11 cellular contexts compared by ENCODE assay signal in the genomic region with DNA sequence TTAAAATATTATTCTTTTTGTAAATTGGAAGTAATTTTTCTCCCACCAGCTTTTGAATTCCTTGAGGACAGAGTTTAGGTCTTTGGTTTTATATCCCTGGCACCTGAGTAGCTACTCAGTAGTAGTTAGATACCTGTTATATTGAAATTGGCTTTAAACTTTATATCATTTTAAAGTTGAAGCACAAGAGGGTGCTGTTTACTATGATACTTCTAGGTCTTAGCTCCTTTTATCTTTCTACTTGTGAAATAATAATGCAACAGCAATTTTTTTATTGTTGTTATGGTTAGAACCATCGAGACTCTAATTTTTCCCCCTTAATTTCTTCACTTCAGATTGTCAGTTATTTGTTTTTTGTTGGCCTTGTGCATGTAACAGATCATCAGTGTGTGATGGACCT. TPM values are rescaled to one million over a fixed set of nuclear protein-coding genes. Genes with fewer than 3 reads are reported as not detected.
DNase-seq lines count a peak whose midpoint lies in the region; ATAC-seq, FAIRE-seq and TF ChIP-seq lines count a peak whose summit lies in the region.
"Had no signal": no experiment of that assay in that cellular context is flagged by ENCODE, and none has a peak within 500 bp of the region (broad histone marks: within the 10 kb centered on the region; RNA-seq: fewer than 3 reads in every experiment).

No MANE protein-coding gene starts in this region.

- POLR2A ChIA-PET in GM12878 (lab: Charles Lee) = no interaction called here

- TF ChIP-seq CTCF in MM.1S (IDR thresholded peaks at IDR 0.05; ENCODE audit: low read length) (peak; percentile 26), GM12878 (IDR thresholded peaks at IDR 0.05 in 2 of 3, conservative IDR thresholded peaks at IDR 0.05 in 1 of 3; ENCODE audit: control insufficient read depth in 2 of 3, extremely low read depth in 1 of 3, insufficient read depth in 1 of 3, low read depth in 3 of 3, low read length in 3 of 3) (no peak; a peak in 1 of 6 replicates)

- no peaks in the 10 kb centered on the region for H3K9me2 ChIP-seq in MM.1S (replicated peaks; ENCODE audit: insufficient read depth, low read length)

- H3K4me3 ChIP-seq in MM.1S (ENCODE audit: low read length) (no peak overlapping the region), GM12878 (no peak overlapping the region), mesenchymal stem cell (ENCODE audit: insufficient read depth in 1 of 2, low read depth in 1 of 2, low read length in 2 of 2) (no peak overlapping the region)
- H3K4me3 ChIP-seq: right atrium auricular region had no signal

- H2BK15ac ChIP-seq in mesenchymal stem cell (ENCODE audit: low read depth, poor library complexity, severe bottlenecking) = no peak overlapping the region

- no TSS peak for BruUV-seq in GM12878 (replicated peaks; lab: Mats Ljungman, UMichigan)

- peak; percentile 15; the same call in 1 of the 2 replicates for TF ChIP-seq RAD21 in GM12878 (IDR thresholded peaks at IDR 0.05; ENCODE audit: insufficient read depth, low read depth, low read length)

- no peak for FAIRE-seq in GM12878 (lab: Jason Lieb, UNC)

- no peak overlapping the region for H3K4me2 ChIP-seq in MM.1S (ENCODE audit: low read depth, low read length)
- no peak overlapping the region for H3K4me2 ChIP-seq in GM12878 (ENCODE audit: control insufficient read depth, insufficient read depth)
- no peak overlapping the region for H3K4me2 ChIP-seq in mesenchymal stem cell (ENCODE audit: low read length, poor library complexity, severe bottlenecking)

- H3K36me3 ChIP-seq in MM.1S (replicated peaks; ENCODE audit: insufficient read depth, low read length) = no peaks in the 10 kb centered on the region
- no peaks in the 10 kb centered on the region; a peak in 1 of 4 replicates for H3K36me3 ChIP-seq in GM12878 (ENCODE audit: control insufficient read depth in 2 of 2, insufficient read depth in 2 of 2, low read length in 1 of 2)
- H3K36me3 ChIP-seq in mesenchymal stem cell (ENCODE audit: control insufficient read depth in 1 of 2, insufficient read depth in 2 of 2, low read depth in 1 of 2, low read length in 2 of 2) = peaks cover 4 to 31% of the 10 kb centered on the region in 2 experiments
- H3K36me3 ChIP-seq: right atrium auricular region had no signal

- intact Hi-C loops in GM12878 (cut with micrococcal nuclease; ENCODE audit: unreplicated experiment) = loop anchor here (2.0 kb wide), 1 partner anchor 181 kb away; no protein-coding TSS in a partner anchor

- H3K27ac ChIP-seq in MM.1S (ENCODE audit: low read length) (no peak overlapping the region), GM12878 (ENCODE audit: control insufficient read depth, insufficient read depth) (no peak overlapping the region), mesenchymal stem cell (ENCODE audit: low read length, poor library complexity, severe bottlenecking) (no peak overlapping the region)
- H3K27ac ChIP-seq: right atrium auricular region had no signal

- H3K9ac ChIP-seq in MM.1S (ENCODE audit: low read length) (no peak overlapping the region), GM12878 (ENCODE audit: control insufficient read depth, insufficient read depth, low read length) (no peak overlapping the region), mesenchymal stem cell (ENCODE audit: low read length) (peak overlapping the region; percentile 56)

- ATAC-seq in GM12878 (no peak), GM19324 (IDR thresholded peaks at IDR 0.05; ENCODE audit: low FRiP score, unreplicated experiment) (no peak), GM18520 (IDR thresholded peaks at IDR 0.05; ENCODE audit: unreplicated experiment) (no peak), GM21737 (IDR thresholded peaks at IDR 0.05; ENCODE audit: unreplicated experiment) (no peak)
- ATAC-seq: stimulated activated naive B cell treated with anti-CD40 and anti-IgM and Interleukin-4, amounts not matched to agents 10 μg/mL and 1 μg/mL and 100 μg/mL, for 72 hours had no signal

- no peak overlapping the region for H2AK5ac ChIP-seq in mesenchymal stem cell (ENCODE audit: low read length, severe bottlenecking)

- CTCF ChIA-PET in GM12878 (lab: Yijun Ruan, JAX) = interaction anchor here (1.0 to 1.3 kb wide), 4 partner anchors 16 to 579 kb away, joined by 3 to 8 read pairs (median 4); no protein-coding TSS in a partner anchor

- no peaks in the 10 kb centered on the region for H3K79me2 ChIP-seq in MM.1S (ENCODE audit: low read length)
- no peaks in the 10 kb centered on the region; the same call in 1 of the 2 replicates for H3K79me2 ChIP-seq in GM12878 (ENCODE audit: control insufficient read depth, insufficient read depth, low read length)

- RAD21 ChIA-PET in GM12878 (lab: Charles Lee; ENCODE audit: unreplicated experiment) = interaction anchor here (1.0 to 1.4 kb wide), 2 partner anchors 147 to 182 kb away, joined by 3 to 4 read pairs; no protein-coding TSS in a partner anchor

- no peak for TF ChIP-seq EP300 in GM12878 (IDR thresholded peaks at IDR 0.05; ENCODE audit: borderline replicate concordance in 1 of 2, control insufficient read depth in 1 of 2, low read depth in 2 of 2, low read length in 2 of 2)

- H2BK120ac ChIP-seq in mesenchymal stem cell (ENCODE audit: low read depth, low read length) = no peak overlapping the region

- H3F3A ChIP-seq in MM.1S (ENCODE audit: insufficient read depth, low read length) = no peaks in the 10 kb centered on the region

- H4K8ac ChIP-seq in mesenchymal stem cell (ENCODE audit: low read length) = no peak overlapping the region

- no peak overlapping the region for H3K4ac ChIP-seq in mesenchymal stem cell (ENCODE audit: low read depth in 1 of 2, low read length in 2 of 2)

- H3K18ac ChIP-seq in mesenchymal stem cell (ENCODE audit: low read depth in 1 of 2, low read length in 2 of 2) = no peak overlapping the region

- SMC1A ChIA-PET in GM12878 (lab: Charles Lee; ENCODE audit: uncharacterized antibody, unreplicated experiment) = interaction anchor here (0.8 to 1.3 kb wide), 3 partner anchors 145 to 253 kb away, joined by 3 read pairs; no protein-coding TSS in a partner anchor

- no peak overlapping the region for H4K91ac ChIP-seq in mesenchymal stem cell (ENCODE audit: low read length)

- no peak for TF ChIP-seq POLR2A in GM12878 (IDR thresholded peaks at IDR 0.05; ENCODE audit: low read depth, low read length)

- peaks cover 10% of the 10 kb centered on the region for H3K79me1 ChIP-seq in mesenchymal stem cell (replicated peaks; ENCODE audit: low read length, poor library complexity, severe bottlenecking)

- WGBS in GM12878 (ENCODE audit: insufficient coverage, insufficient replicate concordance, low lambda C conversion rate, missing lambda C conversion rate) = 63% methylated on average over 1 of the region's 1 CpG
- no CpG with 5 or more reads among the region's 1 CpG for WGBS in mesenchymal stem cell

- H3K4me1 ChIP-seq in MM.1S (ENCODE audit: low read length) (no peaks in the 10 kb centered on the region), GM12878 (ENCODE audit: control insufficient read depth, insufficient read depth, low read length) (no peaks in the 10 kb centered on the region), mesenchymal stem cell (ENCODE audit: control insufficient read depth, insufficient read depth, low read depth, low read length) (no peaks in the 10 kb centered on the region)
- H3K4me1 ChIP-seq: right atrium auricular region had no signal

- DNase-seq in DMS53 (lab: John Stamatoyannopoulos, UW) (peak; percentile 35), MM.1S (no peak), GM12878 (ENCODE audit: low read depth, low spot score) (no peak), mesenchymal stem cell (no peak), hypothalamus (lab: John Stamatoyannopoulos, UW) (no peak)
- DNase-seq: activated naive CD8-positive, alpha-beta T cell treated with anti-CD3 and anti-CD28 coated beads for 36 hours; stimulated activated naive B cell treated with anti-CD40 and anti-IgM and Interleukin-4, amounts not matched to agents 10 μg/mL and 1 μg/mL and 100 μg/mL, for 72 hours had no signal

- in situ Hi-C loops in GM12878 (cut with MboI) = no loop called here

- no peak overlapping the region for H3K14ac ChIP-seq in mesenchymal stem cell (ENCODE audit: low read length in 2 of 2)

- H3K23ac ChIP-seq in mesenchymal stem cell (ENCODE audit: low read length in 2 of 2) = no peak overlapping the region

- H2AFZ ChIP-seq in MM.1S (ENCODE audit: low read length) = no peak overlapping the region
- no peak overlapping the region for H2AFZ ChIP-seq in GM12878 (ENCODE audit: control insufficient read depth, low read depth, low read length)
- H2AFZ ChIP-seq in mesenchymal stem cell (ENCODE audit: low read depth, low read length) = no peak overlapping the region

- H2BK5ac ChIP-seq in mesenchymal stem cell (ENCODE audit: low read depth, low read length, poor library complexity, severe bottlenecking) = no peak overlapping the region

- H4K20me1 ChIP-seq in MM.1S (ENCODE audit: insufficient read depth, low read length) (no peaks in the 10 kb centered on the region), GM12878 (ENCODE audit: control insufficient read depth, insufficient read depth) (no peaks in the 10 kb centered on the region)

- H3K27me3 ChIP-seq in MM.1S (replicated peaks; ENCODE audit: insufficient read depth, low read length) (no peaks in the 10 kb centered on the region), GM12878 (replicated peaks in 1 of 2; ENCODE audit: control insufficient read depth in 2 of 2, insufficient read depth in 2 of 2, low read length in 1 of 2) (no peaks in the 10 kb centered on the region), mesenchymal stem cell (ENCODE audit: control insufficient read depth in 1 of 2, insufficient read depth in 1 of 2, low read length in 2 of 2) (no peaks in the 10 kb centered on the region)
- H3K27me3 ChIP-seq: right atrium auricular region had no signal

- no peaks in the 10 kb centered on the region for H3K9me3 ChIP-seq in MM.1S (replicated peaks; ENCODE audit: insufficient read depth, low read length)
- no peaks in the 10 kb centered on the region; the same call in 2 of the 3 replicates for H3K9me3 ChIP-seq in GM12878 (replicated peaks; ENCODE audit: control insufficient read depth, insufficient read depth, low read length)
- H3K9me3 ChIP-seq in mesenchymal stem cell (ENCODE audit: control insufficient read depth, low read length) = no peaks in the 10 kb centered on the region
- H3K9me3 ChIP-seq: right atrium auricular region had no signal

- H2BK12ac ChIP-seq in mesenchymal stem cell (ENCODE audit: low read length in 2 of 2) = no peak overlapping the region

RNA-seq across cellular contexts. Expression of gene AP3S1, which starts 46.3 kb away (rescaled TPM):
- total RNA-seq in GM12878 (2013; cell fraction: nucleolus; rRNA removed) = 61.1 and 67.3 TPM in 2 replicates
- 37.1 and 53.6 TPM in 2 replicates for total RNA-seq in GM12878 (2014; rRNA removed)
- total RNA-seq in GM12878 (2014; rRNA removed; fragmentation: Illumina TruSeq; extraction: Trizol) = 62.5 and 73.3 TPM in 2 replicates
- total RNA-seq in GM12878 (2021) = 45.6 and 57.4 TPM in 2 replicates
- polyA plus RNA-seq in GM12878 (2011; ENCODE audit: low read depth) = 148 TPM
- polyA plus RNA-seq in GM12878 (2011; rRNA removed) = 137 and 319 TPM in 2 replicates
- polyA plus RNA-seq in GM12878 (2011; cell fraction: cytosol; rRNA removed) = 23.7 and 33.5 TPM in 2 replicates
- polyA plus RNA-seq in GM12878 (2011; cell fraction: nucleus; rRNA removed) = 24.0 and 25.8 TPM in 2 replicates
- 216 and 265 TPM in 2 replicates for polyA plus RNA-seq in GM12878 (2012)
- 78.4 and 128 TPM in 2 replicates for polyA plus RNA-seq in GM12878 (2014; fragmentation: Illumina TruSeq; extraction: Trizol)
- 10 to 100 TPM; 36.4 to 48.5 TPM for polyA plus RNA-seq in GM12878 (2014; fragmentation: Nextera tagmentation; extraction: Ambion mirVana)
- polyA plus RNA-seq in GM12878 (2014; rRNA removed) = 48.6 and 61.7 TPM in 2 replicates
- 100 to 1,000 TPM; 103 to 104 TPM for polyA plus RNA-seq in GM12878 (2016; fragmentation: Nextera tagmentation; extraction: Ambion mirVana)
- polyA minus RNA-seq in GM12878 (2011; rRNA and poly(A)+ RNA removed) = 33.3 and 33.7 TPM in 2 replicates
- 19.3 and 19.4 TPM in 2 replicates for polyA minus RNA-seq in GM12878 (2011; cell fraction: cytosol; rRNA and poly(A)+ RNA removed)
- polyA minus RNA-seq in GM12878 (2011; cell fraction: nucleus; rRNA and poly(A)+ RNA removed) = 19.9 and 23.6 TPM in 2 replicates
- polyA plus RNA-seq in mesenchymal stem cell (2013, experiment 1 of 2) = 72.2 TPM
- 79.1 TPM for polyA plus RNA-seq in mesenchymal stem cell (2013, experiment 2 of 2)

RNA-seq across cellular contexts. Expression of gene ATG12, which starts 46.7 kb away (rescaled TPM):
- 114 and 119 TPM in 2 replicates for total RNA-seq in GM12878 (2013; cell fraction: nucleolus; rRNA removed)
- total RNA-seq in GM12878 (2014; rRNA removed) = 23.2 and 32.5 TPM in 2 replicates
- total RNA-seq in GM12878 (2014; rRNA removed; fragmentation: Illumina TruSeq; extraction: Trizol) = 39.7 and 41.0 TPM in 2 replicates
- 26.9 and 28.9 TPM in 2 replicates for total RNA-seq in GM12878 (2021)
- polyA plus RNA-seq in GM12878 (2011; ENCODE audit: low read depth) = 45.0 TPM
- 89.4 and 153 TPM in 2 replicates for polyA plus RNA-seq in GM12878 (2011; rRNA removed)
- polyA plus RNA-seq in GM12878 (2011; cell fraction: cytosol; rRNA removed) = 24.3 and 32.8 TPM in 2 replicates
- polyA plus RNA-seq in GM12878 (2011; cell fraction: nucleus; rRNA removed) = 55.0 and 62.4 TPM in 2 replicates
- 49.8 and 66.4 TPM in 2 replicates for polyA plus RNA-seq in GM12878 (2012)
- 50.7 and 57.0 TPM in 2 replicates for polyA plus RNA-seq in GM12878 (2014; fragmentation: Illumina TruSeq; extraction: Trizol)
- polyA plus RNA-seq in GM12878 (2014; fragmentation: Nextera tagmentation; extraction: Ambion mirVana) = 10 to 100 TPM; 67.4 to 92.0 TPM
- 24.3 and 32.9 TPM in 2 replicates for polyA plus RNA-seq in GM12878 (2014; rRNA removed)
- polyA plus RNA-seq in GM12878 (2016; fragmentation: Nextera tagmentation; extraction: Ambion mirVana) = 10 to 100 TPM; 66.6 to 72.1 TPM
- polyA minus RNA-seq in GM12878 (2011; rRNA and poly(A)+ RNA removed) = 42.0 and 52.8 TPM in 2 replicates
- 12.5 and 13.5 TPM in 2 replicates for polyA minus RNA-seq in GM12878 (2011; cell fraction: cytosol; rRNA and poly(A)+ RNA removed)
- 68.3 and 90.7 TPM in 2 replicates for polyA minus RNA-seq in GM12878 (2011; cell fraction: nucleus; rRNA and poly(A)+ RNA removed)
- 67.9 TPM for polyA plus RNA-seq in mesenchymal stem cell (2013, experiment 1 of 2)
- polyA plus RNA-seq in mesenchymal stem cell (2013, experiment 2 of 2) = 76.1 TPM
